2 cellular contexts compared by ENCODE assay signal in genomic region chr9:36160121-36160520, GRCh38. TPM values are rescaled to one million over a fixed set of nuclear protein-coding genes. Genes with fewer than 3 reads are reported as not detected.
"Had no signal": no experiment of that assay in that cellular context is flagged by ENCODE, and none has a peak within 500 bp of the region (broad histone marks: within the 10 kb centered on the region; RNA-seq: fewer than 3 reads in every experiment).

No MANE protein-coding gene starts in this region.

RNA-seq across cellular contexts. Expression of gene CCIN, which starts 9.1 kb away (rescaled TPM):
- total RNA-seq: activated naive CD4-positive, alpha-beta T cell treated with anti-CD3 and anti-CD28 coated beads, Interleukin-2, amount 50 U/mL, for 72 hours; MCF 10A had no signal
